Comparison of ENCODE assay signal across 7 cellular contexts in genomic region chr12:48788522-48788851, GRCh38. TPM values are rescaled to one million over a fixed set of nuclear protein-coding genes. Genes with fewer than 3 reads are reported as not detected.
DNase-seq lines count a peak whose midpoint lies in the region; ATAC-seq, FAIRE-seq and TF ChIP-seq lines count a peak whose summit lies in the region.

No MANE protein-coding gene starts in this region.

- ATAC-seq in HG02759 (IDR thresholded peaks at IDR 0.05; ENCODE audit: unreplicated experiment) (peak; percentile 24), GM21717 (IDR thresholded peaks at IDR 0.05; ENCODE audit: unreplicated experiment) (no peak)
- no peak for ATAC-seq in activated naive CD8-positive, alpha-beta T cell treated with anti-CD3 and anti-CD28 coated beads, Interleukin-2, amount 10 ng/mL, durations not matched to agents 7 days and 5 days (ENCODE audit: low read depth)

- intact Hi-C loops in kidney (cut with DNase I): no loop called here

- no peak for FAIRE-seq in kidney (lab: Jason Lieb, UNC)

- no peaks in the 10 kb centered on the region for H3K36me3 ChIP-seq in kidney (ENCODE audit: control insufficient read depth in 1 of 2, insufficient read depth in 2 of 2, low read length in 2 of 2)
- H3K36me3 ChIP-seq in stomach smooth muscle (ENCODE audit: control insufficient read depth in 2 of 2, insufficient read depth in 2 of 2, low read length in 2 of 2): no peaks in the 10 kb centered on the region

- peak overlapping the region; percentile 74 to 84 for H3K27ac ChIP-seq in kidney (ENCODE audit: low read depth in 2 of 2, low read length in 2 of 2)
- H3K27ac ChIP-seq in stomach smooth muscle (ENCODE audit: low read length): peak overlapping the region; percentile 37

- H3K4me1 ChIP-seq in kidney (ENCODE audit: control insufficient read depth in 1 of 2, insufficient read depth in 1 of 2, low read depth in 1 of 2, low read length in 2 of 2) (peaks cover 16 to 20% of the 10 kb centered on the region in 2 donors), stomach smooth muscle (ENCODE audit: control insufficient read depth, insufficient read depth, low read length) (peaks cover 25% of the 10 kb centered on the region)

- H3K36me3 Mint-ChIP-seq in activated naive CD8-positive, alpha-beta T cell treated with anti-CD3 and anti-CD28 coated beads, Interleukin-2, amount 10 ng/mL, durations not matched to agents 7 days and 5 days: no peaks in the 10 kb centered on the region

- no peaks in the 10 kb centered on the region for H3K9me3 Mint-ChIP-seq in activated naive CD8-positive, alpha-beta T cell treated with anti-CD3 and anti-CD28 coated beads, Interleukin-2, amount 10 ng/mL, durations not matched to agents 7 days and 5 days

- no peak overlapping the region for H3K27ac Mint-ChIP-seq in activated naive CD8-positive, alpha-beta T cell treated with anti-CD3 and anti-CD28 coated beads, Interleukin-2, amount 10 ng/mL, durations not matched to agents 7 days and 5 days

- peaks cover 57% of the 10 kb centered on the region for H3K27me3 Mint-ChIP-seq in activated naive CD8-positive, alpha-beta T cell treated with anti-CD3 and anti-CD28 coated beads, Interleukin-2, amount 10 ng/mL, durations not matched to agents 7 days and 5 days

- no peak for TF ChIP-seq CTCF in kidney (IDR thresholded peaks at IDR 0.05; ENCODE audit: borderline replicate concordance, extremely low read depth, insufficient read depth)

- H3K9ac ChIP-seq in kidney (ENCODE audit: low read length in 2 of 2) (peak overlapping the region; percentile 49 to 68), stomach smooth muscle (ENCODE audit: low read length in 2 of 2) (peak overlapping the region; percentile 66 to 80)

- H3K4me3 Mint-ChIP-seq in activated naive CD8-positive, alpha-beta T cell treated with anti-CD3 and anti-CD28 coated beads, Interleukin-2, amount 10 ng/mL, durations not matched to agents 7 days and 5 days: peak overlapping the region; percentile 30

- no peaks in the 10 kb centered on the region for H3K27me3 ChIP-seq in stomach smooth muscle (ENCODE audit: control insufficient read depth in 1 of 2, insufficient read depth in 2 of 2, low read length in 2 of 2)

- H3K4me1 Mint-ChIP-seq in activated naive CD8-positive, alpha-beta T cell treated with anti-CD3 and anti-CD28 coated beads, Interleukin-2, amount 10 ng/mL, durations not matched to agents 7 days and 5 days: peaks cover 6% of the 10 kb centered on the region

- POLR2A ChIA-PET in activated naive CD8-positive, alpha-beta T cell treated with anti-CD3 and anti-CD28 coated beads, Interleukin-2, amount 10 ng/mL, durations not matched to agents 7 days and 5 days (lab: Charles Lee): interaction anchor here (0.6 kb wide), 1 partner anchor 27 kb away, joined by 5 read pairs; no protein-coding TSS in a partner anchor

- DNase-seq in activated naive CD8-positive, alpha-beta T cell treated with anti-CD3 and anti-CD28 coated beads, Interleukin-2, amount 10 ng/mL, durations not matched to agents 7 days and 5 days: no peak
- DNase-seq in kidney: no peak
- DNase-seq in activated gamma-delta T cell treated with Interleukin-2 at 50 U/mL for 16 hours: no peak
- no peak for DNase-seq in stimulated activated naive CD4-positive, alpha-beta T cell (lab: John Stamatoyannopoulos, UW)

- H3K4me3 ChIP-seq in kidney (ENCODE audit: low read length in 2 of 2): peak overlapping the region; percentile 76 to 79
- peak overlapping the region; percentile 82 to 84 for H3K4me3 ChIP-seq in stomach smooth muscle (ENCODE audit: low read length in 2 of 2)

- H3K9me3 ChIP-seq in kidney (ENCODE audit: control insufficient read depth in 1 of 2, low read length in 2 of 2) (no peaks in the 10 kb centered on the region), stomach smooth muscle (ENCODE audit: control insufficient read depth in 2 of 2, low read length in 2 of 2) (no peaks in the 10 kb centered on the region)

RNA-seq across cellular contexts. Expression of gene ADCY6, which starts 0.4 kb away (rescaled TPM):
- not detected for total RNA-seq in activated naive CD8-positive, alpha-beta T cell treated with anti-CD3 and anti-CD28 coated beads, Interleukin-2, amount 10 ng/mL, durations not matched to agents 7 days and 5 days
- total RNA-seq in kidney: 66.9 TPM
- polyA plus RNA-seq in kidney (ENCODE audit: insufficient read depth, low read depth, low replicate concordance): 27.3 TPM

RNA-seq across cellular contexts. Expression of gene CACNB3, which starts 29.8 kb away (rescaled TPM):
- 10 to 100 TPM; 13.4 to 20.0 TPM for total RNA-seq in activated naive CD8-positive, alpha-beta T cell treated with anti-CD3 and anti-CD28 coated beads, Interleukin-2, amount 10 ng/mL, durations not matched to agents 7 days and 5 days
- 19.6 TPM for total RNA-seq in kidney
- polyA plus RNA-seq in kidney (ENCODE audit: insufficient read depth, low read depth, low replicate concordance): 17.9 TPM

Comparison
In these comparisons a context has a peak if more than half of its experiments do, and no peak if none do; other contexts are left out.
1. RNA of gene ADCY6, which starts 0.4 kb away (total RNA-seq): 66.9 TPM in kidney (single experiment); not detected in activated naive CD8-positive, alpha-beta T cell treated with anti-CD3 and anti-CD28 coated beads, Interleukin-2, amount 10 ng/mL, durations not matched to agents 7 days and 5 days; every median in the first group is over 10 times any median in the second.